ENCODE assay signal across 14 cellular contexts in genomic region chr11:23789938-23790371, GRCh38.
DNase-seq lines count a peak whose midpoint lies in the region; ATAC-seq and TF ChIP-seq lines count a peak whose summit lies in the region.
"Had no signal": no experiment of that assay in that cellular context is flagged by ENCODE, and none has a peak within 500 bp of the region (broad histone marks: within the 10 kb centered on the region; RNA-seq: fewer than 3 reads in every experiment).

No MANE protein-coding gene starts in this region.

- in situ Hi-C loops in GM13976 (cut with MboI; ENCODE audit: low sequenced_read_pairs, unreplicated experiment), result no loop called here

- no peak overlapping the region for H4K91ac ChIP-seq in neuronal stem cell (ENCODE audit: low read depth, low read length, poor library complexity)

- no peak overlapping the region for H4K8ac ChIP-seq in neuronal stem cell (ENCODE audit: low read depth, low read length)

- H3K36me3 ChIP-seq in colonic mucosa (no peaks in the 10 kb centered on the region), neuronal stem cell (replicated peaks in 1 of 2; ENCODE audit: control insufficient read depth in 2 of 2, insufficient read depth in 2 of 2, low read length in 2 of 2) (no peaks in the 10 kb centered on the region)
- H3K36me3 ChIP-seq: BLaER1, cardiac muscle cell, spleen, uterus had no signal

- H3K9ac ChIP-seq in colonic mucosa (ENCODE audit: low read depth in 2 of 2, low read length in 2 of 2) (no peak overlapping the region), neuronal stem cell (ENCODE audit: low read depth, low read length, poor library complexity) (no peak overlapping the region)
- H3K9ac ChIP-seq: BLaER1 had no signal

- H3K4ac ChIP-seq in neuronal stem cell (ENCODE audit: low read length), result no peak overlapping the region

- no peaks in the 10 kb centered on the region for H3K79me1 ChIP-seq in neuronal stem cell (ENCODE audit: low read depth, low read length)

- TF ChIP-seq CTCF in colonic mucosa (IDR thresholded peaks at IDR 0.05), result no peak
- TF ChIP-seq CTCF in GM13976 (IDR thresholded peaks at IDR 0.05; ENCODE audit: borderline replicate concordance, control extremely low read depth, extremely low read depth, insufficient read depth, missing control alignments), result no peak

- H3K14ac ChIP-seq in neuronal stem cell (ENCODE audit: low read length), result no peak overlapping the region

- H3K23ac ChIP-seq in neuronal stem cell (ENCODE audit: low read depth, low read length, poor library complexity), result no peak overlapping the region

- intact Hi-C loops in colonic mucosa (cut with DNase I), result no loop called here

- H3K18ac ChIP-seq in neuronal stem cell (ENCODE audit: low read length), result no peak overlapping the region

- no peak overlapping the region for H2AK5ac ChIP-seq in neuronal stem cell (ENCODE audit: low read depth, low read length)

- H2BK15ac ChIP-seq in neuronal stem cell (ENCODE audit: low read length), result no peak overlapping the region

- no peak overlapping the region for H3K4me2 ChIP-seq in neuronal stem cell (ENCODE audit: insufficient read depth, low read length, poor library complexity, severe bottlenecking)
- H3K4me2 ChIP-seq: BLaER1 had no signal

- H3K9me3 ChIP-seq in colonic mucosa, result no peaks in the 10 kb centered on the region
- H3K9me3 ChIP-seq in neuronal stem cell (replicated peaks in 1 of 2; ENCODE audit: control insufficient read depth in 2 of 2, insufficient read depth in 1 of 2, low read depth in 1 of 2, low read length in 2 of 2), result no peaks in the 10 kb centered on the region
- H3K9me3 ChIP-seq: BLaER1, uterus had no signal

- peak overlapping the region; percentile 30 for H2AFZ ChIP-seq in neuronal stem cell (ENCODE audit: low read length)

- H3K27me3 ChIP-seq in colonic mucosa (no peaks in the 10 kb centered on the region), neuronal stem cell (ENCODE audit: control insufficient read depth in 3 of 3, insufficient read depth in 3 of 3, low read depth in 1 of 3, low read length in 3 of 3) (no peaks in the 10 kb centered on the region)
- H3K27me3 ChIP-seq: BLaER1, cardiac muscle cell, spleen, uterus had no signal

- H3K27ac ChIP-seq in colonic mucosa, result peak overlapping the region; percentile 75
- no peak overlapping the region for H3K27ac ChIP-seq in neuronal stem cell (replicated peaks; ENCODE audit: low read length)
- H3K27ac ChIP-seq: BLaER1, cardiac muscle cell, spleen, uterus had no signal

- H2BK120ac ChIP-seq in neuronal stem cell (ENCODE audit: low read depth, low read length), result no peak overlapping the region

- H2BK12ac ChIP-seq in neuronal stem cell (ENCODE audit: low read length), result no peak overlapping the region

- ATAC-seq in HG03159 (IDR thresholded peaks at IDR 0.05; ENCODE audit: unreplicated experiment) (no peak), GM21367 (IDR thresholded peaks at IDR 0.05; ENCODE audit: unreplicated experiment) (no peak)

- no CpG with 5 or more reads among the region's 4 CpGs for WGBS in neuronal stem cell (ENCODE audit: extremely low coverage in 2 of 2, insufficient read length in 2 of 2, insufficient replicate concordance in 1 of 2), 2 donors

- H3K4me3 ChIP-seq in colonic mucosa (no peak overlapping the region), neuronal stem cell (ENCODE audit: low read length in 2 of 2) (no peak overlapping the region)
- H3K4me3 ChIP-seq: BLaER1, cardiac muscle cell, spleen, uterus had no signal

- DNase-seq in DMS53 (lab: John Stamatoyannopoulos, UW) (peak; percentile 54), NCI-H226 (peak; percentile 88), colonic mucosa (peak; percentile 68), neuronal stem cell (ENCODE audit: low spot score) (no peak), medulla oblongata (ENCODE audit: extremely low spot score) (no peak), GM13976 (ENCODE audit: low spot score) (no peak)
- DNase-seq: activated CD4-positive, alpha-beta T cell treated with anti-CD3 and anti-CD28 coated beads for 48 hours; islet precursor cell; spleen; uterus had no signal

- H2BK5ac ChIP-seq in neuronal stem cell (ENCODE audit: low read length), result no peak overlapping the region

- H3K4me1 ChIP-seq in colonic mucosa (no peaks in the 10 kb centered on the region), neuronal stem cell (ENCODE audit: control insufficient read depth in 2 of 2, insufficient read depth in 1 of 2, low read depth in 1 of 2, low read length in 2 of 2) (peaks cover 0 to 3% of the 10 kb centered on the region in 2 donors)
- H3K4me1 ChIP-seq: BLaER1, spleen, uterus had no signal

Comparison
In these comparisons a context has a peak if more than half of its experiments do, and no peak if none do; other contexts are left out.
1. DNase-seq: peak in DMS53 (single experiment), NCI-H226 (single experiment) and colonic mucosa (single experiment); none in neuronal stem cell (single experiment), medulla oblongata (single experiment) and GM13976 (single experiment).